8 cellular contexts compared by ENCODE assay signal in the genomic region with DNA sequence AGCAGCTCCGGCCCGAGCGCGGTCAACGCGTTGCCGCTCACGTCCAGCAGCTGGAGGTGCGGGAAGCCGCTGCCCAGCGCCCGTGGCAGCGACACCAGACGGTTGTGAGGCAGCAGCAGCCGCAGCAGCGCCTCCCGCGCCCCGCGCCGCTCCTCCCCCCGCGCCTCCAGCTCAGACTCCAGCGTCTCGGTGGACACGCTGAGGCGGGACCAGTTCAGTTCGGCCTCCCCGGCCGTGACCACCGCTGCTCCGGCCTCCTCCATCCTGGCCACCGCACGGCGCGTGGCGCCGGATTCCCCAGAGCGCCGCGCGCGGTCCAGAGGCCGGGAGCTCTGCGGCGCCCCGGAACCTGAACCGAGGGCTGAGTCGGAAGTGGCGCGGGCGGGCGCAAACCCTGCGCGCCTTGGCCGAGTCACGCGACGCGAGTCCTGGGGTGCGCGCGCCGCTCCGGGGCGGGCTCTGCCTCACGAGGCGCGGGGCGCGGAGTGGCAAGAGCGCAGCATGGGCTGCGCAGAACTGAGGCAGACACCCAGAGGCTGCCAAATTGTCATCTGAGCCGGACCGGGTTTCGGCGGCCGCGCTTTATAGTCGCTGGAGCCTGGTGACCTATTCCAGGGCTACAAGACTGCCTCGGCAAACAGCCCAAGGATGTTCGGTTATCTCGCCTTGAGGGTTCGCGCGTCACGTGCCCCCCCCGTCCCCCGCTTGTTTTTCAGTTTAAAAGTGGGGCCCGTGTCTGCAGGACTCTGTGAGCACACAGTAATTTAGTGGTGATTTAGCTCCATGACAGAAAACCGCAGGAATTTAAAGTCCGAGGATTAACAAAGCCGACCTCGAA. TPM values are rescaled to one million over a fixed set of nuclear protein-coding genes. Genes with fewer than 3 reads are reported as not detected.
DNase-seq lines count a peak whose midpoint lies in the region; ATAC-seq and TF ChIP-seq lines count a peak whose summit lies in the region.

A gene (minus strand): TSS at position 374 of the 838 bp plus-strand sequence. CDS start 111 bp downstream, at position 263.

- peaks cover 48% of the 10 kb centered on the region for H3K4me1 Mint-ChIP-seq in activated CD4-positive, alpha-beta T cell treated with anti-CD3 and anti-CD28 coated beads, Interleukin-2, amount 10 ng/mL, durations not matched to agents 7 days and 5 days

- peaks cover 38% of the 10 kb centered on the region for H3K36me3 Mint-ChIP-seq in activated CD4-positive, alpha-beta T cell treated with anti-CD3 and anti-CD28 coated beads, Interleukin-2, amount 10 ng/mL, durations not matched to agents 7 days and 5 days (ENCODE audit: low read depth)

- peak within 1 kb of the TSS; percentile 94 for H3K27ac Mint-ChIP-seq in activated CD4-positive, alpha-beta T cell treated with anti-CD3 and anti-CD28 coated beads, Interleukin-2, amount 10 ng/mL, durations not matched to agents 7 days and 5 days

- DNase-seq in CD1c-positive myeloid dendritic cell (ENCODE audit: extremely low spot score) (peak; percentile 98), NCI-H526 treated with DMSO at 0.1 percent for 48 hours (lab: John Stamatoyannopoulos, UW) (peak; percentile 74), dedifferentiated amniotic fluid mesenchymal stem cell (ENCODE audit: extremely low spot score) (peak; percentile 91), left lung (peak; percentile 91 to 97)
- peak; percentile 88 for DNase-seq in activated CD4-positive, alpha-beta T cell treated with anti-CD3 and anti-CD28 coated beads, Interleukin-2, amount 10 ng/mL, durations not matched to agents 7 days and 5 days
- DNase-seq in stimulated activated CD4-positive, alpha-beta T cell treated with anti-CD3 and anti-CD28 coated beads, Interleukin-2, amount 100 ng/mL, for 48 hours, result peak; percentile 82 to 85

- POLR2A ChIA-PET in activated CD4-positive, alpha-beta T cell treated with anti-CD3 and anti-CD28 coated beads, Interleukin-2, amount 10 ng/mL, durations not matched to agents 7 days and 5 days (lab: Charles Lee), result interaction anchor here (0.6 to 1.1 kb wide), 3 partner anchors 13 to 247 kb away, joined by 3 to 4 read pairs (median 3); a partner anchor contains a TSS

- H3K9me3 ChIP-seq in left lung, result no peaks in the 10 kb centered on the region

- ATAC-seq in GM19372 (IDR thresholded peaks at IDR 0.05; ENCODE audit: low read depth, unreplicated experiment) (peak; percentile 79), HG03521 (IDR thresholded peaks at IDR 0.05; ENCODE audit: unreplicated experiment) (peak; percentile 86), left lung (peak; percentile 95)

- peaks cover 13 to 48% of the 10 kb centered on the region in 2 donors for H3K4me1 ChIP-seq in left lung

- peak within 1 kb of the TSS; percentile 90 to 94 for H3K27ac ChIP-seq in left lung

- CTCF ChIA-PET in activated CD4-positive, alpha-beta T cell treated with anti-CD3 and anti-CD28 coated beads, Interleukin-2, amount 10 ng/mL, durations not matched to agents 7 days and 5 days (lab: Charles Lee), result interaction anchor here (0.9 to 1.5 kb wide), 7 partner anchors 8 to 435 kb away, joined by 3 read pairs; no protein-coding TSS in a partner anchor

- H3K9me3 Mint-ChIP-seq in activated CD4-positive, alpha-beta T cell treated with anti-CD3 and anti-CD28 coated beads, Interleukin-2, amount 10 ng/mL, durations not matched to agents 7 days and 5 days, result no peaks in the 10 kb centered on the region

- no peaks in the 10 kb centered on the region for H3K36me3 ChIP-seq in left lung

- H3K4me3 ChIP-seq in left lung, result peak within 1 kb of the TSS; percentile 78 to 87

- H3K27me3 ChIP-seq in left lung, result no peaks in the 10 kb centered on the region

- H3K27me3 Mint-ChIP-seq in activated CD4-positive, alpha-beta T cell treated with anti-CD3 and anti-CD28 coated beads, Interleukin-2, amount 10 ng/mL, durations not matched to agents 7 days and 5 days, result peaks cover 18% of the 10 kb centered on the region

- H3K4me3 Mint-ChIP-seq in activated CD4-positive, alpha-beta T cell treated with anti-CD3 and anti-CD28 coated beads, Interleukin-2, amount 10 ng/mL, durations not matched to agents 7 days and 5 days, result peak within 1 kb of the TSS; percentile 85

- intact Hi-C loops in left lung (cut with DNase I), result no loop called here

- TF ChIP-seq CTCF in left lung (IDR thresholded peaks at IDR 0.05), result no peak

RNA-seq across cellular contexts. Expression of the gene that starts here (rescaled TPM):
- total RNA-seq in activated CD4-positive, alpha-beta T cell treated with anti-CD3 and anti-CD28 coated beads, Interleukin-2, amount 10 ng/mL, durations not matched to agents 7 days and 5 days, result 10 to 100 TPM; 25.7 to 28.2 TPM
- 10 to 100 TPM; 21.3 to 25.4 TPM for total RNA-seq in left lung

Comparison
In these comparisons a context has a peak if more than half of its experiments do, and no peak if none do; other contexts are left out.
1. Peak in every context shown above with its lines: DNase-seq, ATAC-seq, H3K4me3 ChIP-seq and H3K27ac ChIP-seq.